Comparison of ENCODE assay signal across 8 cellular contexts in genomic region chr17:29140631-29141483, GRCh38. TPM values are rescaled to one million over a fixed set of nuclear protein-coding genes. Genes with fewer than 3 reads are reported as not detected.
A peak's percentile ranks its signal among the peaks of the same experiment; 100 is the strongest.
DNase-seq lines count a peak whose midpoint lies in the region; ATAC-seq and TF ChIP-seq lines count a peak whose summit lies in the region.

No MANE protein-coding gene starts in this region.

- POLR2A ChIA-PET in naive thymus-derived CD8-positive, alpha-beta T cell (lab: Charles Lee): interaction anchor here (0.7 to 3.9 kb wide), 16 partner anchors 8 to 783 kb away, joined by 3 to 23 read pairs (median 7); partner anchors contain the start of genes ABHD15, MYO18A, NUFIP2 and PHF12

- H3K4me3 Mint-ChIP-seq in HFFc6: peak overlapping the region; percentile 87
- H3K4me3 Mint-ChIP-seq in dendritic cell treated with granulocyte-macrophage colony-stimulating factor and Interleukin-4, amounts not matched to agents 40 ng/mL and 50 ng/mL, for 4 days: peak overlapping the region; percentile 88
- peak overlapping the region; percentile 85 to 95 (median 92) for H3K4me3 Mint-ChIP-seq in naive thymus-derived CD8-positive, alpha-beta T cell

- H3K9me3 Mint-ChIP-seq in HFFc6: no peaks in the 10 kb centered on the region
- no peaks in the 10 kb centered on the region for H3K9me3 Mint-ChIP-seq in dendritic cell treated with granulocyte-macrophage colony-stimulating factor and Interleukin-4, amounts not matched to agents 40 ng/mL and 50 ng/mL, for 4 days
- no peaks in the 10 kb centered on the region for H3K9me3 Mint-ChIP-seq in naive thymus-derived CD8-positive, alpha-beta T cell

- peak overlapping the region; percentile 95 for H3K27ac Mint-ChIP-seq in HFFc6
- H3K27ac Mint-ChIP-seq in dendritic cell treated with granulocyte-macrophage colony-stimulating factor and Interleukin-4, amounts not matched to agents 40 ng/mL and 50 ng/mL, for 4 days: peak overlapping the region; percentile 95
- peak overlapping the region; percentile 87 to 100 (median 98) for H3K27ac Mint-ChIP-seq in naive thymus-derived CD8-positive, alpha-beta T cell

- peaks cover 2% of the 10 kb centered on the region; the same call in 1 of the 2 replicates for H3K27me3 Mint-ChIP-seq in HFFc6 (ENCODE audit: insufficient read depth)
- H3K27me3 Mint-ChIP-seq in dendritic cell treated with granulocyte-macrophage colony-stimulating factor and Interleukin-4, amounts not matched to agents 40 ng/mL and 50 ng/mL, for 4 days: no peaks in the 10 kb centered on the region
- H3K27me3 Mint-ChIP-seq in naive thymus-derived CD8-positive, alpha-beta T cell: no peaks in the 10 kb centered on the region

- ATAC-seq in naive thymus-derived CD8-positive, alpha-beta T cell: peak; percentile 58 to 71
- ATAC-seq in GM19397 (IDR thresholded peaks at IDR 0.05; ENCODE audit: unreplicated experiment) (no peak), HG03520 (IDR thresholded peaks at IDR 0.05; ENCODE audit: unreplicated experiment) (no peak)

- intact Hi-C loops in dendritic cell treated with granulocyte-macrophage colony-stimulating factor and Interleukin-4, amounts not matched to agents 40 ng/mL and 50 ng/mL, for 4 days (cut with micrococcal nuclease): no loop called here

- peak; percentile 86 to 89 for DNase-seq in AML-193 (lab: John Stamatoyannopoulos, UW)
- DNase-seq in HFFc6: no peak
- DNase-seq in T-helper 22 cell (ENCODE audit: low read depth): peak; percentile 54
- peak in 9 of 10 donors; percentile 38 to 68 (median 55) for DNase-seq in naive thymus-derived CD8-positive, alpha-beta T cell
- DNase-seq in kidney tubule cell (ENCODE audit: low spot score): no peak

- H3K4me1 Mint-ChIP-seq in HFFc6 (ENCODE audit: low read depth): peaks cover 92% of the 10 kb centered on the region
- H3K4me1 Mint-ChIP-seq in dendritic cell treated with granulocyte-macrophage colony-stimulating factor and Interleukin-4, amounts not matched to agents 40 ng/mL and 50 ng/mL, for 4 days (ENCODE audit: low read depth): peaks cover 86% of the 10 kb centered on the region
- peaks cover 41 to 85% (median 70%) of the 10 kb centered on the region in 4 donors for H3K4me1 Mint-ChIP-seq in naive thymus-derived CD8-positive, alpha-beta T cell

- TF ChIP-seq CTCF in HFFc6 (IDR thresholded peaks at IDR 0.05): no peak

- H3K36me3 Mint-ChIP-seq in HFFc6 (ENCODE audit: low read depth): no peaks in the 10 kb centered on the region
- peaks cover 36% of the 10 kb centered on the region for H3K36me3 Mint-ChIP-seq in dendritic cell treated with granulocyte-macrophage colony-stimulating factor and Interleukin-4, amounts not matched to agents 40 ng/mL and 50 ng/mL, for 4 days (ENCODE audit: low read depth)
- peaks cover 0 to 11% (median 0%) of the 10 kb centered on the region in 3 donors for H3K36me3 Mint-ChIP-seq in naive thymus-derived CD8-positive, alpha-beta T cell

RNA-seq across cellular contexts. Expression of gene MYO18A, which starts 39.3 kb away (rescaled TPM):
- 10 to 100 TPM; 39.2 to 57.7 (median 42.9) TPM for total RNA-seq in HFFc6 (2021; fragmentation: NEBNext Ultra II Directional; extraction: Animal tissue kit (Norgen Biotek cat#: 25700))
- total RNA-seq in naive thymus-derived CD8-positive, alpha-beta T cell: 10 to 100 TPM; 63.6 to 69.3 TPM
- 10 to 100 TPM in 1 of 3 donors, 1 to 10 TPM in 2; 4.6 to 12.6 (median 5.9) TPM for polyA plus RNA-seq in naive thymus-derived CD8-positive, alpha-beta T cell

Comparison
In these comparisons a context has a peak if more than half of its experiments do, and no peak if none do; other contexts are left out.
1. DNase-seq: peak in AML-193 (2 of 2), T-helper 22 cell (single experiment) and naive thymus-derived CD8-positive, alpha-beta T cell (9 of 10); none in HFFc6 (single experiment) and kidney tubule cell (single experiment).
2. ATAC-seq: peak in naive thymus-derived CD8-positive, alpha-beta T cell (2 of 2); none in GM19397 (single experiment) and HG03520 (single experiment).
3. Peak in every context shown above with its lines, with median percentiles within 50 percentile points of each other: H3K27ac Mint-ChIP-seq and H3K4me3 Mint-ChIP-seq.